Comparison of ENCODE assay signal across 8 cellular contexts in genomic region chr10:87503892-87504291, GRCh38. TPM values are rescaled to one million over a fixed set of nuclear protein-coding genes. Genes with fewer than 3 reads are reported as not detected.
DNase-seq lines count a peak whose midpoint lies in the region; ATAC-seq and TF ChIP-seq lines count a peak whose summit lies in the region.

No MANE protein-coding gene starts in this region.

- H3K4me3 ChIP-seq in iPS-11a (ENCODE audit: low read depth, low read length) (peak overlapping the region; percentile 90), stomach smooth muscle (ENCODE audit: low read length in 2 of 2) (peak overlapping the region; percentile 90 to 93)

- CTCF ChIA-PET in activated CD4-positive, alpha-beta memory T cell treated with anti-CD3 and anti-CD28 coated beads, Interleukin-2, amount 10 ng/mL, durations not matched to agents 7 days and 5 days (lab: Charles Lee), result interaction anchor here (0.9 to 1.7 kb wide), 6 partner anchors 13 to 565 kb away, joined by 3 to 8 read pairs (median 4); no protein-coding TSS in a partner anchor

- H3K9ac ChIP-seq in stomach smooth muscle (ENCODE audit: low read length in 2 of 2), result peak overlapping the region; percentile 73 to 86

- H3K9me3 Mint-ChIP-seq in activated CD4-positive, alpha-beta memory T cell treated with anti-CD3 and anti-CD28 coated beads, Interleukin-2, amount 10 ng/mL, durations not matched to agents 7 days and 5 days, result no peaks in the 10 kb centered on the region

- peaks cover 5% of the 10 kb centered on the region for H3K36me3 Mint-ChIP-seq in activated CD4-positive, alpha-beta memory T cell treated with anti-CD3 and anti-CD28 coated beads, Interleukin-2, amount 10 ng/mL, durations not matched to agents 7 days and 5 days (ENCODE audit: low read depth)

- ATAC-seq in left lobe of liver, result no peak

- peak overlapping the region; percentile 78 for H3K4me3 Mint-ChIP-seq in activated CD4-positive, alpha-beta memory T cell treated with anti-CD3 and anti-CD28 coated beads, Interleukin-2, amount 10 ng/mL, durations not matched to agents 7 days and 5 days

- no peaks in the 10 kb centered on the region for H3K36me3 ChIP-seq in stomach smooth muscle (ENCODE audit: control insufficient read depth in 2 of 2, insufficient read depth in 2 of 2, low read length in 2 of 2)

- H3K27me3 Mint-ChIP-seq in activated CD4-positive, alpha-beta memory T cell treated with anti-CD3 and anti-CD28 coated beads, Interleukin-2, amount 10 ng/mL, durations not matched to agents 7 days and 5 days, result peaks cover 7% of the 10 kb centered on the region

- H3K4me1 ChIP-seq in stomach smooth muscle (ENCODE audit: control insufficient read depth, insufficient read depth, low read length), result peaks cover 14% of the 10 kb centered on the region

- in situ Hi-C loops in GM13977 (cut with MboI; ENCODE audit: low pct_unique_long_range_greater_than_20kb, low sequenced_read_pairs, unreplicated experiment), result no loop called here

- TF ChIP-seq CTCF in GM13977 (IDR thresholded peaks at IDR 0.05; ENCODE audit: extremely low read depth, insufficient read depth, missing control alignments), result no peak

- no peaks in the 10 kb centered on the region for H3K9me3 ChIP-seq in stomach smooth muscle (ENCODE audit: control insufficient read depth in 2 of 2, low read length in 2 of 2)

- POLR2A ChIA-PET in activated CD4-positive, alpha-beta memory T cell treated with anti-CD3 and anti-CD28 coated beads, Interleukin-2, amount 10 ng/mL, durations not matched to agents 7 days and 5 days (lab: Charles Lee), result no interaction called here

- H3K27me3 ChIP-seq in stomach smooth muscle (ENCODE audit: control insufficient read depth in 1 of 2, insufficient read depth in 2 of 2, low read length in 2 of 2), result no peaks in the 10 kb centered on the region

- peak overlapping the region; percentile 85 for H3K27ac ChIP-seq in stomach smooth muscle (ENCODE audit: low read length)

- H3K4me1 Mint-ChIP-seq in activated CD4-positive, alpha-beta memory T cell treated with anti-CD3 and anti-CD28 coated beads, Interleukin-2, amount 10 ng/mL, durations not matched to agents 7 days and 5 days, result peaks cover 30% of the 10 kb centered on the region

- DNase-seq in NCI-H2227 treated with DMSO at 0.1 percent for 48 hours (lab: John Stamatoyannopoulos, UW), result peak; percentile 24
- no peak for DNase-seq in NCI-H2227 (lab: John Stamatoyannopoulos, UW; ENCODE audit: unreplicated experiment)
- no peak for DNase-seq in activated CD4-positive, alpha-beta memory T cell treated with anti-CD3 and anti-CD28 coated beads, Interleukin-2, amount 10 ng/mL, durations not matched to agents 7 days and 5 days
- no peak for DNase-seq in left lobe of liver (ENCODE audit: low spot score)
- DNase-seq in GM19240 (ENCODE audit: insufficient read length, low spot score), result no peak
- DNase-seq in GM13977 (ENCODE audit: low spot score), result no peak

- H3K27ac Mint-ChIP-seq in activated CD4-positive, alpha-beta memory T cell treated with anti-CD3 and anti-CD28 coated beads, Interleukin-2, amount 10 ng/mL, durations not matched to agents 7 days and 5 days, result peak overlapping the region; percentile 37

RNA-seq across cellular contexts. Expression of gene MINPP1, which starts 0.8 kb away (rescaled TPM):
- 10 to 100 TPM; 11.0 to 11.4 TPM for total RNA-seq in activated CD4-positive, alpha-beta memory T cell treated with anti-CD3 and anti-CD28 coated beads, Interleukin-2, amount 10 ng/mL, durations not matched to agents 7 days and 5 days
- total RNA-seq in left lobe of liver, result 15.9 TPM
